In genomic region chrX:127884921-127885320, GRCh38 we compare ENCODE assay signal across 34 cellular contexts.
"Had no signal": no experiment of that assay in that cellular context is flagged by ENCODE, and none has a peak within 500 bp of the region (broad histone marks: within the 10 kb centered on the region; RNA-seq: fewer than 3 reads in every experiment).

No MANE protein-coding gene starts in this region.

- H3K9me3 ChIP-seq: MG63 had no signal

- H3K27ac ChIP-seq: KMS-11 had no signal

- DNase-seq: Karpas-422, Kasumi-1, MG63, MM.1S, MV-4-11, NCI-H1048, NCI-H1092, NCI-H1092 treated with DMSO at 0.1 percent for 48 hours, NCI-H1105, NCI-H1105 treated with DMSO at 0.1 percent for 48 hours, NCI-H1417, NCI-H1417 treated with DMSO at 0.1 percent for 48 hours, NCI-H1436, NCI-H1436 treated with DMSO at 0.1 percent for 48 hours, NCI-H146, NCI-H1694, NCI-H1694 treated with DMSO at 0.1 percent for 48 hours, NCI-H187, NCI-H187 treated with DMSO at 0.1 percent for 48 hours, NCI-H1930, NCI-H2029, NCI-H2029 treated with DMSO at 0.1 percent for 48 hours, NCI-H2081, NCI-H2081 treated with DMSO at 0.1 percent for 48 hours, NCI-H2107, NCI-H2171, NCI-H2171 treated with DMSO at 0.1 percent for 48 hours, NCI-H2227 treated with DMSO at 0.1 percent for 48 hours, NCI-H226, NCI-H345, NCI-H446, NCI-H446 treated with DMSO at 0.1 percent for 48 hours, NCI-H510A had no signal

- H3K36me3 ChIP-seq: MG63 had no signal

- H3K4me2 ChIP-seq: KMS-11 had no signal

- H3K9ac ChIP-seq: KMS-11 had no signal

- H3K27me3 ChIP-seq: MG63 had no signal

- H3K4me3 ChIP-seq: MG63 had no signal
